Comparison of ENCODE assay signal across 9 cellular contexts in the genomic region with DNA sequence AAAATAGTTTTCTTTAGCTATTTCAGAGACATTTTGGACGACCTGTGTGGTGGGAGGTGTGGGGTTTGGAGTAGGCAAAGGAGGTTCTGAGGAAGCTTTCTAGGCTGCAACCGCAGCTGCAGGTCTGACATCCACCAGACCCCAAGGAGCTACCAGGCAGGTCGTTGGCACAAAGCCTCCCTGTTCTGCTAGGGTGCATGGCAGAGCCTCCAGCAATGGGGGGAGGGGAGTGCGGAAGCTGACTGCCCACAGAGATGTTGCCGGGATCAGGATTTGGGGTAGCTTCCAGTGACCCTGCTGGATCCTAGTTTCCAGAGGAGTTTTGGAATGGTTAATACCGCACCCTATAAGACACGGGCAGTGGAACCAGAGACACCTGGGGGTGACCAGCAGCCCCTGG. TPM values are rescaled to one million over a fixed set of nuclear protein-coding genes. Genes with fewer than 3 reads are reported as not detected.
DNase-seq lines count a peak whose midpoint lies in the region; ATAC-seq and TF ChIP-seq lines count a peak whose summit lies in the region.
"Had no signal": no experiment of that assay in that cellular context is flagged by ENCODE, and none has a peak within 500 bp of the region (broad histone marks: within the 10 kb centered on the region; RNA-seq: fewer than 3 reads in every experiment).

No MANE protein-coding gene starts in this region.

- POLR2A ChIA-PET in AG04449 (lab: Yijun Ruan, JAX): no interaction called here

- H3K27ac ChIP-seq in colonic mucosa (no peak overlapping the region), mucosa of rectum (ENCODE audit: low read depth in 2 of 2, low read length in 2 of 2) (no peak overlapping the region)

- no peaks in the 10 kb centered on the region for H3K9me3 ChIP-seq in colonic mucosa
- H3K9me3 ChIP-seq in mucosa of rectum (ENCODE audit: control insufficient read depth in 2 of 2, low read length in 2 of 2): no peaks in the 10 kb centered on the region

- H3K36me3 ChIP-seq in colonic mucosa (no peaks in the 10 kb centered on the region), mucosa of rectum (ENCODE audit: control insufficient read depth in 2 of 2, insufficient read depth in 2 of 2, low read length in 2 of 2) (no peaks in the 10 kb centered on the region)

- H3K4me3 ChIP-seq in AG04449 (ENCODE audit: low read depth, low read length): peak overlapping the region; percentile 49
- peak overlapping the region; percentile 51 for H3K4me3 ChIP-seq in colonic mucosa
- peak overlapping the region; percentile 54 to 71 for H3K4me3 ChIP-seq in mucosa of rectum (ENCODE audit: low read length in 2 of 2)

- H3K9ac ChIP-seq in colonic mucosa (ENCODE audit: low read depth in 2 of 2, low read length in 2 of 2): peak overlapping the region; percentile 47 to 76
- peak overlapping the region in 1 of 2 donors; percentile 71 for H3K9ac ChIP-seq in mucosa of rectum (ENCODE audit: low read depth in 1 of 2, low read length in 2 of 2)

- ATAC-seq in HG02938 (IDR thresholded peaks at IDR 0.05; ENCODE audit: unreplicated experiment): no peak

- H3K4me1 ChIP-seq in colonic mucosa (peaks cover 8% of the 10 kb centered on the region), mucosa of rectum (ENCODE audit: control insufficient read depth in 2 of 2, insufficient read depth in 2 of 2, low read length in 2 of 2) (peaks cover 6 to 11% of the 10 kb centered on the region in 2 donors)

- intact Hi-C loops in colonic mucosa (cut with DNase I): loop anchor here (5.0 kb wide), 1 partner anchor 73 kb away; no protein-coding TSS in a partner anchor

- TF ChIP-seq CTCF in AG04449 (IDR thresholded peaks at IDR 0.05; ENCODE audit: insufficient read depth, low read length, missing control alignments): no peak
- TF ChIP-seq CTCF in colonic mucosa (IDR thresholded peaks at IDR 0.05): no peak

- H3K27me3 ChIP-seq in colonic mucosa (no peaks in the 10 kb centered on the region), mucosa of rectum (ENCODE audit: control insufficient read depth in 2 of 2, insufficient read depth in 2 of 2, low read length in 2 of 2) (peaks cover 7 to 15% of the 10 kb centered on the region in 2 donors)

- CTCF ChIA-PET in AG04449 (lab: Yijun Ruan, JAX): no interaction called here

- no peak for DNase-seq in AG04449 (ENCODE audit: low read depth, low spot score)
- peak; percentile 17 for DNase-seq in HT-29 (ENCODE audit: low spot score)
- DNase-seq in colonic mucosa: peak; percentile 37
- no peak for DNase-seq in epidermal melanocyte (ENCODE audit: insufficient read length, low spot score)
- no peak for DNase-seq in SW480 (ENCODE audit: low spot score)
- DNase-seq in hepatic stellate cell (ENCODE audit: low spot score): no peak
- DNase-seq: activated CD4-positive, alpha-beta T cell treated with anti-CD3 and anti-CD28 coated beads for 4 hours had no signal

RNA-seq across cellular contexts. Expression of a gene that starts 58.4 kb away (rescaled TPM):
- 9.6 and 14.0 TPM in 2 replicates for total RNA-seq in HT-29 (2014; rRNA removed; shearing (Covaris generic))
- total RNA-seq in colonic mucosa: 10 to 100 TPM; 45.2 to 45.4 TPM

Comparison
In these comparisons a context has a peak if more than half of its experiments do, and no peak if none do; other contexts are left out.
1. DNase-seq: peak in HT-29 (single experiment) and colonic mucosa (single experiment); none in AG04449 (single experiment), epidermal melanocyte (single experiment), SW480 (single experiment) and hepatic stellate cell (single experiment).
2. Peak in every context shown above with its lines, with median percentiles within 50 percentile points of each other: H3K4me3 ChIP-seq.